23 cellular contexts compared by ENCODE assay signal in the genomic region with DNA sequence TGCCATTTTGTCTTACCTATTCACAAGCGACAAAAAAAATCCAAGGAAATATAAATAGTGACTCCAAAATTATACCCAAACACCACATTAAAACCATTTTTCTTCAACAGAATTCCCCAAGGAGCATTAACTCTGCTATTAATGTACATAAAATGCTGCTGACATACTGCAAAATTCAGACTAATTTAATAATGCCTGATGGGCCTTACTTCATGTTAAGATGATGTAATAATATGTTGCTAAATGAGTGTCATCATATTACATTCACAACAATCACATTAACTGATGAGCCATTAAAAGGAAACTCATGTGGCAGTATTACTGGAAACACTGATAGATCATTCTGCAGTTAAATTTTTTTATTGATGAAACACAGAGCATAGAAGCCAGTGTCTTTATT.
"Had no signal": no experiment of that assay in that cellular context is flagged by ENCODE, and none has a peak within 500 bp of the region (broad histone marks: within the 10 kb centered on the region; RNA-seq: fewer than 3 reads in every experiment).

No MANE protein-coding gene starts in this region.

- H3K27ac Mint-ChIP-seq: activated CD4-positive, alpha-beta T cell treated with anti-CD3 and anti-CD28 coated beads for 36 hours; activated naive CD8-positive, alpha-beta T cell treated with anti-CD3 and anti-CD28 coated beads for 36 hours; activated T-helper 1 cell treated with anti-CD3 and anti-CD28 coated beads, Interleukin-12 subunit alpha, Interleukin-12 subunit beta, Interleukin-2, Interleukin-4 antibody, amounts not matched to agents 30 ng/mL and 10 ng/mL and 1 ng/mL, durations not matched to agents 14 hours and 24 hours and 36 hours; nephron progenitor cell had no signal

- H3K4me1 Mint-ChIP-seq: activated naive CD8-positive, alpha-beta T cell treated with anti-CD3 and anti-CD28 coated beads for 36 hours; nephron progenitor cell had no signal

- ATAC-seq: activated CD4-positive, alpha-beta T cell treated with anti-CD3 and anti-CD28 coated beads for 36 hours; body of pancreas had no signal

- H3K27me3 Mint-ChIP-seq: activated CD4-positive, alpha-beta T cell treated with anti-CD3 and anti-CD28 coated beads for 36 hours; activated naive CD8-positive, alpha-beta T cell treated with anti-CD3 and anti-CD28 coated beads for 36 hours had no signal

- H3K4me3 ChIP-seq: body of pancreas, gastrocnemius medialis, left ventricle myocardium inferior, thyroid gland had no signal

- H3K4me3 Mint-ChIP-seq: activated CD4-positive, alpha-beta T cell treated with anti-CD3 and anti-CD28 coated beads for 36 hours; activated naive CD8-positive, alpha-beta T cell treated with anti-CD3 and anti-CD28 coated beads for 36 hours; activated T-helper 1 cell treated with anti-CD3 and anti-CD28 coated beads, Interleukin-12 subunit alpha, Interleukin-12 subunit beta, Interleukin-2, Interleukin-4 antibody, amounts not matched to agents 30 ng/mL and 10 ng/mL and 1 ng/mL, durations not matched to agents 14 hours and 24 hours and 36 hours; nephron progenitor cell had no signal

- H3K9me3 Mint-ChIP-seq: activated naive CD8-positive, alpha-beta T cell treated with anti-CD3 and anti-CD28 coated beads for 36 hours; activated T-helper 1 cell treated with anti-CD3 and anti-CD28 coated beads, Interleukin-12 subunit alpha, Interleukin-12 subunit beta, Interleukin-2, Interleukin-4 antibody, amounts not matched to agents 30 ng/mL and 10 ng/mL and 1 ng/mL, durations not matched to agents 14 hours and 24 hours and 36 hours; nephron progenitor cell had no signal

- H3K27me3 ChIP-seq: body of pancreas, gastrocnemius medialis, thyroid gland had no signal

- H3K4me1 ChIP-seq: body of pancreas, left ventricle myocardium inferior, thyroid gland had no signal

- H3K27ac ChIP-seq: body of pancreas, epithelial cell of prostate, gastrocnemius medialis, left ventricle myocardium inferior, thyroid gland had no signal

- H3K9me3 ChIP-seq: body of pancreas, gastrocnemius medialis, left ventricle myocardium inferior, thyroid gland had no signal

- H3K36me3 ChIP-seq: gastrocnemius medialis, thyroid gland had no signal

- DNase-seq: activated CD4-positive, alpha-beta T cell treated with anti-CD3 and anti-CD28 coated beads for 36 hours; activated CD4-positive, alpha-beta T cell treated with anti-CD3 and anti-CD28 coated beads, Interleukin-2, amount 50 U/mL, for 48 hours; activated gamma-delta T cell treated with Interleukin-2 at 50 U/mL for 16 hours; activated naive CD8-positive, alpha-beta T cell treated with anti-CD3 and anti-CD28 coated beads for 36 hours; activated T-cell treated with anti-CD3 and anti-CD28 coated beads for 4 hours; body of pancreas; caudate nucleus; gastrocnemius medialis; head of caudate nucleus; left ventricle myocardium inferior; mammary epithelial cell; midbrain; nephron progenitor cell; nucleus accumbens; retina; stimulated activated CD4-positive, alpha-beta T cell treated with anti-CD3 and anti-CD28 coated beads, Interleukin-12 subunit alpha, Interleukin-12 subunit beta, amount 100 ng/mL, for 4 hours; stimulated activated CD4-positive, alpha-beta T cell treated with anti-CD3 and anti-CD28 coated beads, Interleukin-1b, Interleukin-23, amount 100 ng/mL, for 48 hours; stimulated activated CD8-positive, alpha-beta memory T cell treated with anti-CD3 and anti-CD28 coated beads, Interleukin-4, amount 100 ng/mL, for 48 hours; stimulated activated naive CD4-positive, alpha-beta T cell; T-helper 2 cell; thyroid gland had no signal
